1 cellular context compared by ENCODE assay signal in the genomic region with DNA sequence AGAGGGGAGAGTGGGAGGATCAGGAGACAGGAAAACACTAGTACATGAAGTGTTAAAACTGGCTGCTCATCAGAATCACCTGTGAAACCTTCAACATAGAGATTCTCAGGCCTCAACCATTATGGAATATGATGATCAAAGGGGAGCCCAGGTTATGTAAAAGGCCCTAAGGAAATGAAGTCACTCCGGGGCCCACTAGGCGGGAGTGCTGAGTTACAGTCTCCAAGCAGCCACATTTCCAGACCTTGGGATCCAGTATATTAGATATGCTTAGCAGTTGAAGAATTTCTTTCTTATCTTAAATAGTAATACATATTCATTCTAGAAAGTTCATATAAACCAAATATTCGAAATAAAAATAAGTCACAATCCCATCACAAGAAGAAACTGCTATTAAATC.
TF ChIP-seq lines count a peak whose summit lies in the region.

No MANE protein-coding gene starts in this region.

TF ChIP-seq in HCT116, 20 proteins besides CTCF, POLR2A, EP300 and RAD21:
- no peak for TF ChIP-seq CBX3 (IDR thresholded peaks at IDR 0.05; ENCODE audit: low read depth)
